8 cellular contexts compared by ENCODE assay signal in genomic region chr17:49361129-49361901, GRCh38. TPM values are rescaled to one million over a fixed set of nuclear protein-coding genes. Genes with fewer than 3 reads are reported as not detected.
DNase-seq lines count a peak whose midpoint lies in the region; ATAC-seq and TF ChIP-seq lines count a peak whose summit lies in the region.

No MANE protein-coding gene starts in this region.

- H3K9me3 ChIP-seq in BE2C (no peaks in the 10 kb centered on the region), neutrophil (no peaks in the 10 kb centered on the region)

- H3K4me1 ChIP-seq in BE2C (no peaks in the 10 kb centered on the region), foreskin keratinocyte (peaks cover 8% of the 10 kb centered on the region), neutrophil (ENCODE audit: control insufficient read depth in 1 of 2, insufficient read depth in 1 of 2, low read depth in 1 of 2, low read length in 1 of 2) (peaks cover 28 to 34% of the 10 kb centered on the region in 2 experiments)

- H3K4me3 ChIP-seq in BE2C (ENCODE audit: low read depth, low read length) (peak overlapping the region; percentile 94), neutrophil (ENCODE audit: low read depth in 1 of 2, low read length in 1 of 2) (peak overlapping the region; percentile 84 to 95)

- no peaks in the 10 kb centered on the region for H3K27me3 ChIP-seq in BE2C
- H3K27me3 ChIP-seq in foreskin keratinocyte = no peaks in the 10 kb centered on the region
- no peaks in the 10 kb centered on the region for H3K27me3 ChIP-seq in neutrophil

- H3K4me3 Mint-ChIP-seq in activated T-helper 17 cell treated with anti-CD3 and anti-CD28 coated beads, Interleukin-2, amount 50 U/mL, for 72 hours = peak overlapping the region; percentile 93

- DNase-seq in BE2C (peak; percentile 48), foreskin keratinocyte (peak; percentile 26 to 48), substantia nigra (lab: John Stamatoyannopoulos, UW) (peak in 36 of 49 donors; percentile 20 to 70 (median 38))

- peaks cover 46% of the 10 kb centered on the region for H3K4me1 Mint-ChIP-seq in activated T-helper 17 cell treated with anti-CD3 and anti-CD28 coated beads, Interleukin-2, amount 50 U/mL, for 72 hours

- peaks cover 5% of the 10 kb centered on the region for H3K36me3 Mint-ChIP-seq in activated T-helper 17 cell treated with anti-CD3 and anti-CD28 coated beads, Interleukin-2, amount 50 U/mL, for 72 hours (ENCODE audit: low read depth)

- H3K27ac ChIP-seq in foreskin keratinocyte (peak overlapping the region; percentile 77), neutrophil (peak overlapping the region; percentile 98), substantia nigra (ENCODE audit: low read depth, low read length, poor library complexity, severe bottlenecking) (peak overlapping the region; percentile 99)

- no peaks in the 10 kb centered on the region for H3K36me3 ChIP-seq in BE2C
- H3K36me3 ChIP-seq in neutrophil = peaks cover 3% of the 10 kb centered on the region

- no peaks in the 10 kb centered on the region for H3K9me3 Mint-ChIP-seq in activated T-helper 17 cell treated with anti-CD3 and anti-CD28 coated beads, Interleukin-2, amount 50 U/mL, for 72 hours

- no peak for TF ChIP-seq CTCF in BE2C (IDR thresholded peaks at IDR 0.05; ENCODE audit: low read depth, low read length)
- no peak for TF ChIP-seq CTCF in foreskin keratinocyte (conservative IDR thresholded peaks at IDR 0.05)
- no peak for TF ChIP-seq CTCF in neutrophil (IDR thresholded peaks at IDR 0.05)

- peak; percentile 23 for ATAC-seq in GM19035 (IDR thresholded peaks at IDR 0.05; ENCODE audit: unreplicated experiment)
- ATAC-seq in HG03442 (IDR thresholded peaks at IDR 0.05; ENCODE audit: unreplicated experiment) = peak; percentile 18
- ATAC-seq in activated T-helper 17 cell treated with anti-CD3 and anti-CD28 coated beads, Interleukin-2, amount 50 U/mL, for 72 hours (replicated peaks) = peak; percentile 64
- ATAC-seq in foreskin keratinocyte = peak; percentile 26

- H3K27me3 Mint-ChIP-seq in activated T-helper 17 cell treated with anti-CD3 and anti-CD28 coated beads, Interleukin-2, amount 50 U/mL, for 72 hours = no peaks in the 10 kb centered on the region

- H3K27ac Mint-ChIP-seq in activated T-helper 17 cell treated with anti-CD3 and anti-CD28 coated beads, Interleukin-2, amount 50 U/mL, for 72 hours = peak overlapping the region; percentile 92

TF ChIP-seq in PFSK-1, 5 proteins besides CTCF, POLR2A, EP300 and RAD21:
- peak; percentile 26 for TF ChIP-seq FOXP2 (optimal IDR thresholded peaks at IDR 0.05; ENCODE audit: borderline replicate concordance, extremely low read depth, extremely low read length, insufficient read depth)
- TF ChIP-seq REST (IDR thresholded peaks at IDR 0.05; ENCODE audit: insufficient read depth in 1 of 2, low read depth in 2 of 2, low read length in 2 of 2) = no peak
- TF ChIP-seq SIN3A (IDR thresholded peaks at IDR 0.05; ENCODE audit: borderline replicate concordance, insufficient read depth, low read length) = 0 out of 2 replicates have a peak, but pooled peaks have one; percentile 57
- peak; percentile 37; the same call in 1 of the 2 replicates for TF ChIP-seq TAF1 (IDR thresholded peaks at IDR 0.05; ENCODE audit: borderline replicate concordance, insufficient read depth, low read length)
- no peak for TF ChIP-seq POLR2AphosphoS5 (IDR thresholded peaks at IDR 0.05; ENCODE audit: low read depth, low read length)
TF ChIP-seq in PFSK-1: peak in this region for 3.

RNA-seq across cellular contexts. Expression of gene ZNF652, which starts 0.7 kb away (rescaled TPM):
- 11.4 TPM for polyA plus RNA-seq in BE2C (2012; ENCODE audit: insufficient read depth, insufficient read length, low read depth)
- 4.5 TPM for polyA plus RNA-seq in PFSK-1 (2012; ENCODE audit: insufficient read length, low read depth)
- total RNA-seq in activated T-helper 17 cell treated with anti-CD3 and anti-CD28 coated beads, Interleukin-2, amount 50 U/mL, for 72 hours = 10 to 100 TPM; 10.7 to 13.1 TPM
- total RNA-seq in foreskin keratinocyte = 13.2 and 13.8 TPM in 2 replicates
- polyA plus RNA-seq in foreskin keratinocyte = 5.8 and 6.0 TPM in 2 replicates

RNA-seq across cellular contexts. Expression of gene PHB1, which starts 53.4 kb away (rescaled TPM):
- 523 TPM for polyA plus RNA-seq in BE2C (2012; ENCODE audit: insufficient read depth, insufficient read length, low read depth)
- 394 TPM for polyA plus RNA-seq in PFSK-1 (2012; ENCODE audit: insufficient read length, low read depth)
- total RNA-seq in activated T-helper 17 cell treated with anti-CD3 and anti-CD28 coated beads, Interleukin-2, amount 50 U/mL, for 72 hours = 100 to 1,000 TPM; 122 to 332 TPM
- total RNA-seq in foreskin keratinocyte = 209 and 244 TPM in 2 replicates
- 328 and 360 TPM in 2 replicates for polyA plus RNA-seq in foreskin keratinocyte

Comparison
In these comparisons a context has a peak if more than half of its experiments do, and no peak if none do; other contexts are left out.
1. Peak in every context shown above with its lines: DNase-seq, ATAC-seq, H3K4me3 ChIP-seq and H3K27ac ChIP-seq.